8 cellular contexts compared by ENCODE assay signal in genomic region chrX:129932137-129932791, GRCh38. TPM values are rescaled to one million over a fixed set of nuclear protein-coding genes. Genes with fewer than 3 reads are reported as not detected.
DNase-seq lines count a peak whose midpoint lies in the region; ATAC-seq and TF ChIP-seq lines count a peak whose summit lies in the region.

No MANE protein-coding gene starts in this region.

- H3K4me1 ChIP-seq in esophagus muscularis mucosa (peaks cover 0 to 12% (median 3%) of the 10 kb centered on the region in 4 donors), muscle layer of duodenum (ENCODE audit: control insufficient read depth in 1 of 2, insufficient read depth in 2 of 2, low read length in 2 of 2) (no peaks in the 10 kb centered on the region)

- 51% methylated on average over 58 of the region's 84 CpGs for WGBS in esophagus muscularis mucosa

- H3K4me3 Mint-ChIP-seq in activated T-cell treated with anti-CD3 and anti-CD28 coated beads, Interleukin-2, amount 50 U/mL, for 4 hours = peak overlapping the region; percentile 70

- DNase-seq in AG08395 (ENCODE audit: low spot score) (peak; percentile 90), HL-60 (ENCODE audit: low read depth in 1 of 2, low spot score in 1 of 2) (peak; percentile 17 to 54), OCI-M1 (lab: John Stamatoyannopoulos, UW) (peak; percentile 88), esophagus muscularis mucosa (ENCODE audit: extremely low spot score) (peak; percentile 98)
- DNase-seq in activated T-cell treated with anti-CD3 and anti-CD28 coated beads, Interleukin-2, amount 50 U/mL, for 4 hours = peak; percentile 70
- peak; percentile 68 to 79 for DNase-seq in stimulated activated CD8-positive, alpha-beta memory T cell treated with anti-CD3 and anti-CD28 coated beads, Interleukin-7, amount 100 ng/mL, for 4 hours (ENCODE audit: low read depth in 2 of 2)

- peak; percentile 51 for ATAC-seq in GM19035 (IDR thresholded peaks at IDR 0.05; ENCODE audit: unreplicated experiment)
- peak; percentile 79 to 81 for ATAC-seq in activated T-cell treated with anti-CD3 and anti-CD28 coated beads, Interleukin-2, amount 50 U/mL, for 4 hours

- H3K36me3 ChIP-seq in esophagus muscularis mucosa = peaks cover 0 to 17% (median 5%) of the 10 kb centered on the region in 4 donors
- H3K36me3 ChIP-seq in muscle layer of duodenum (ENCODE audit: control insufficient read depth in 1 of 2, insufficient read depth in 2 of 2, low read length in 2 of 2) = peaks cover under 1 to 4% of the 10 kb centered on the region in 2 donors

- TF ChIP-seq CTCF in HL-60 (IDR thresholded peaks at IDR 0.05; ENCODE audit: insufficient read depth, low read length) = no peak
- TF ChIP-seq CTCF in esophagus muscularis mucosa (IDR thresholded peaks at IDR 0.05) = no peak

- H3K27me3 ChIP-seq in HL-60 (ENCODE audit: insufficient read depth, poor library complexity, severe bottlenecking) (peaks cover 5% of the 10 kb centered on the region), esophagus muscularis mucosa (no peaks in the 10 kb centered on the region), muscle layer of duodenum (ENCODE audit: low read depth, low read length) (no peaks in the 10 kb centered on the region)

- H3K27ac ChIP-seq in HL-60 (replicated peaks) = no peak overlapping the region
- peak overlapping the region; percentile 85 to 90 (median 86) for H3K27ac ChIP-seq in esophagus muscularis mucosa (replicated peaks in 1 of 4)
- H3K27ac ChIP-seq in muscle layer of duodenum (ENCODE audit: low read length) = no peak overlapping the region

- peaks cover 5% of the 10 kb centered on the region for H3K4me1 Mint-ChIP-seq in activated T-cell treated with anti-CD3 and anti-CD28 coated beads, Interleukin-2, amount 50 U/mL, for 4 hours (ENCODE audit: low read depth)

- TF ChIP-seq EP300 in esophagus muscularis mucosa (IDR thresholded peaks at IDR 0.05) = no peak

- TF ChIP-seq POLR2A in esophagus muscularis mucosa (IDR thresholded peaks at IDR 0.05; ENCODE audit: low read depth) = no peak

- H3K36me3 Mint-ChIP-seq in activated T-cell treated with anti-CD3 and anti-CD28 coated beads, Interleukin-2, amount 50 U/mL, for 4 hours (ENCODE audit: insufficient read depth) = peaks cover 3% of the 10 kb centered on the region

- H3K9me3 ChIP-seq in esophagus muscularis mucosa (no peaks in the 10 kb centered on the region), muscle layer of duodenum (ENCODE audit: control insufficient read depth in 1 of 2, low read length in 2 of 2) (no peaks in the 10 kb centered on the region)

- intact Hi-C loops in esophagus muscularis mucosa (cut with DNase I) = loop anchor here (5.0 kb wide), 1 partner anchor 50 kb away; the partner anchor contains the start of gene BCORL1

- H3K27me3 Mint-ChIP-seq in activated T-cell treated with anti-CD3 and anti-CD28 coated beads, Interleukin-2, amount 50 U/mL, for 4 hours (ENCODE audit: low read depth) = peaks cover 2% of the 10 kb centered on the region

- H3K4me3 ChIP-seq in HL-60 (replicated peaks; ENCODE audit: insufficient read depth, low read length) (peak overlapping the region; percentile 51), esophagus muscularis mucosa (peak overlapping the region; percentile 62 to 71 (median 62)), muscle layer of duodenum (ENCODE audit: low read depth in 1 of 2, low read length in 2 of 2) (peak overlapping the region; percentile 44 to 67)

- H3K9me3 Mint-ChIP-seq in activated T-cell treated with anti-CD3 and anti-CD28 coated beads, Interleukin-2, amount 50 U/mL, for 4 hours = no peaks in the 10 kb centered on the region

RNA-seq across cellular contexts. Expression of gene UTP14A, which starts 26.3 kb away (rescaled TPM):
- 10 to 100 TPM; 73.1 to 83.3 (median 79.2) TPM for total RNA-seq in activated T-cell treated with anti-CD3 and anti-CD28 coated beads, Interleukin-2, amount 50 U/mL, for 4 hours
- total RNA-seq in esophagus muscularis mucosa = 10 to 100 TPM in 3 of 4 donors, 1 to 10 TPM in 1; 9.6 to 16.1 (median 13.5) TPM

RNA-seq across cellular contexts. Expression of gene BCORL1, which starts 50.2 kb away (rescaled TPM):
- total RNA-seq in activated T-cell treated with anti-CD3 and anti-CD28 coated beads, Interleukin-2, amount 50 U/mL, for 4 hours = 1 to 10 TPM; 7.9 to 9.0 (median 8.8) TPM
- total RNA-seq in esophagus muscularis mucosa = 10 to 100 TPM in 2 of 4 donors, 1 to 10 TPM in 2; 3.8 to 13.8 (median 10.5) TPM

Comparison
In these comparisons a context has a peak if more than half of its experiments do, and no peak if none do; other contexts are left out.
1. DNase-seq: peak in every context shown above with its lines; median percentile 98 in esophagus muscularis mucosa; 90 in AG08395; 88 in OCI-M1; 74 in stimulated activated CD8-positive, alpha-beta memory T cell treated with anti-CD3 and anti-CD28 coated beads, Interleukin-7, amount 100 ng/mL, for 4 hours; 70 in activated T-cell treated with anti-CD3 and anti-CD28 coated beads, Interleukin-2, amount 50 U/mL, for 4 hours; 36 in HL-60.
2. H3K27ac ChIP-seq: peak in esophagus muscularis mucosa (4 of 4); none in HL-60 (single experiment) and muscle layer of duodenum (single experiment).
3. RNA of gene UTP14A, which starts 26.3 kb away (total RNA-seq): 73.1 to 83.3 TPM in activated T-cell treated with anti-CD3 and anti-CD28 coated beads, Interleukin-2, amount 50 U/mL, for 4 hours; 9.6 to 16.1 TPM in esophagus muscularis mucosa; every median in the first group is over 4 times any median in the second.
4. Peak in every context shown above with its lines, with median percentiles within 50 percentile points of each other: H3K4me3 ChIP-seq.